In genomic region chr11:62727833-62728721, GRCh38 we compare ENCODE assay signal across 1 cellular context.
A peak's percentile ranks its signal among the peaks of the same experiment; 100 is the strongest.
TF ChIP-seq lines count a peak whose summit lies in the region.

TSS of gene TTC9C (plus strand) at chr11:62728486. CDS start at chr11:62728849, 363 bp downstream.

TF ChIP-seq in K562, 482 proteins besides CTCF, POLR2A, EP300 and RAD21 (continued from another document and continues in another):
- TF ChIP-seq FOXM1 (IDR thresholded peaks at IDR 0.05; ENCODE audit: low read depth) (peak; percentile 95), FOXM1 (CRISPR knock-in tag; IDR thresholded peaks at IDR 0.05; ENCODE audit: low read depth) (no peak), NR2F6 (CRISPR knock-in tag; IDR thresholded peaks at IDR 0.05) (no peak), E2F8 (IDR thresholded peaks at IDR 0.05; ENCODE audit: low read depth, partially characterized antibody) (peak; percentile 87), FOXJ2 (tag; IDR thresholded peaks at IDR 0.05) (0 out of 2 replicates have a peak, but pooled peaks have one; percentile 61), SMAD4 (CRISPR knock-in tag; conservative IDR thresholded peaks at IDR 0.05) (0 out of 2 replicates have a peak, but pooled peaks have one; percentile 8), MYBL2 (IDR thresholded peaks at IDR 0.05; ENCODE audit: low read depth) (peak; percentile 88), MYBL2 (CRISPR knock-in tag; IDR thresholded peaks at IDR 0.05; ENCODE audit: borderline replicate concordance) (no peak), SREBF1 (IDR thresholded peaks at IDR 0.05; ENCODE audit: borderline replicate concordance, low read depth, low read length) (0 out of 2 replicates have a peak, but pooled peaks have one; percentile 33), ZZZ3 (IDR thresholded peaks at IDR 0.05) (0 out of 2 replicates have a peak, but pooled peaks have one; percentile 77), NCOR1 (IDR thresholded peaks at IDR 0.05) (0 out of 2 replicates have a peak, but pooled peaks have one; percentile 19), RFX5 (IDR thresholded peaks at IDR 0.05; ENCODE audit: low read depth, low read length) (peak; percentile 99), BRD9 (IDR thresholded peaks at IDR 0.05; ENCODE audit: low read depth, partially characterized antibody) (peak; percentile 71), PBX2 (CRISPR knock-in tag; IDR thresholded peaks at IDR 0.05; ENCODE audit: low read depth) (no peak), PBX2 (tag; conservative IDR thresholded peaks at IDR 0.05; ENCODE audit: low read depth) (no peak), ELF2 (CRISPR knock-in tag; IDR thresholded peaks at IDR 0.05) (peak; percentile 82), ZNF41 (CRISPR knock-in tag; conservative IDR thresholded peaks at IDR 0.05) (no peak), CC2D1A (IDR thresholded peaks at IDR 0.05) (0 out of 2 replicates have a peak, but pooled peaks have one; percentile 44), RB1 (IDR thresholded peaks at IDR 0.05; ENCODE audit: low read depth) (peak; percentile 35; the same call in 1 of the 2 replicates), NFYB (IDR thresholded peaks at IDR 0.05; ENCODE audit: extremely low read depth, insufficient read length) (peak; percentile 99), PRDM10 (IDR thresholded peaks at IDR 0.05; ENCODE audit: partially characterized antibody) (peak; percentile 90), VEZF1 (CRISPR knock-in tag; IDR thresholded peaks at IDR 0.05) (peak; percentile 76), ATF3 (IDR thresholded peaks at IDR 0.05) (peak; percentile 44; the same call in 1 of the 2 replicates), ATF3 (CRISPR knock-in tag; conservative IDR thresholded peaks at IDR 0.05) (no peak), CBFB (CRISPR knock-in tag; IDR thresholded peaks at IDR 0.05) (no peak), GABPA (tag; conservative IDR thresholded peaks at IDR 0.05; ENCODE audit: low read depth) (peak; percentile 98), L3MBTL2 (IDR thresholded peaks at IDR 0.05) (peak; percentile 15; the same call in 1 of the 2 replicates), DPF2 (IDR thresholded peaks at IDR 0.05) (peak; percentile 30; the same call in 1 of the 2 replicates), PHF8 (IDR thresholded peaks at IDR 0.05; ENCODE audit: borderline replicate concordance, low read length) (peak; percentile 77; the same call in 1 of the 2 replicates), KDM2B (CRISPR knock-in tag; IDR thresholded peaks at IDR 0.05) (0 out of 2 replicates have a peak, but pooled peaks have one; percentile 38)
- TF ChIP-seq, protein P1, sequence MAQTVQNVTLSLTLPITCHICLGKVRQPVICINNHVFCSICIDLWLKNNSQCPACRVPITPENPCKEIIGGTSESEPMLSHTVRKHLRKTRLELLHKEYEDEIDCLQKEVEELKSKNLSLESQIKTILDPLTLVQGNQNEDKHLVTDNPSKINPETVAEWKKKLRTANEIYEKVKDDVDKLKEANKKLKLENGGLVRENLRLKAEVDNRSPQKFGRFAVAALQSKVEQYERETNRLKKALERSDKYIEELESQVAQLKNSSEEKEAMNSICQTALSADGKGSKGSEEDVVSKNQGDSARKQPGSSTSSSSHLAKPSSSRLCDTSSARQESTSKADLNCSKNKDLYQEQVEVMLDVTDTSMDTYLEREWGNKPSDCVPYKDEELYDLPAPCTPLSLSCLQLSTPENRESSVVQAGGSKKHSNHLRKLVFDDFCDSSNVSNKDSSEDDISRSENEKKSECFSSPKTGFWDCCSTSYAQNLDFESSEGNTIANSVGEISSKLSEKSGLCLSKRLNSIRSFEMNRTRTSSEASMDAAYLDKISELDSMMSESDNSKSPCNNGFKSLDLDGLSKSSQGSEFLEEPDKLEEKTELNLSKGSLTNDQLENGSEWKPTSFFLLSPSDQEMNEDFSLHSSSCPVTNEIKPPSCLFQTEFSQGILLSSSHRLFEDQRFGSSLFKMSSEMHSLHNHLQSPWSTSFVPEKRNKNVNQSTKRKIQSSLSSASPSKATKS (CRISPR knock-in tag; IDR thresholded peaks at IDR 0.05): no peak
- TF ChIP-seq, protein P2, sequence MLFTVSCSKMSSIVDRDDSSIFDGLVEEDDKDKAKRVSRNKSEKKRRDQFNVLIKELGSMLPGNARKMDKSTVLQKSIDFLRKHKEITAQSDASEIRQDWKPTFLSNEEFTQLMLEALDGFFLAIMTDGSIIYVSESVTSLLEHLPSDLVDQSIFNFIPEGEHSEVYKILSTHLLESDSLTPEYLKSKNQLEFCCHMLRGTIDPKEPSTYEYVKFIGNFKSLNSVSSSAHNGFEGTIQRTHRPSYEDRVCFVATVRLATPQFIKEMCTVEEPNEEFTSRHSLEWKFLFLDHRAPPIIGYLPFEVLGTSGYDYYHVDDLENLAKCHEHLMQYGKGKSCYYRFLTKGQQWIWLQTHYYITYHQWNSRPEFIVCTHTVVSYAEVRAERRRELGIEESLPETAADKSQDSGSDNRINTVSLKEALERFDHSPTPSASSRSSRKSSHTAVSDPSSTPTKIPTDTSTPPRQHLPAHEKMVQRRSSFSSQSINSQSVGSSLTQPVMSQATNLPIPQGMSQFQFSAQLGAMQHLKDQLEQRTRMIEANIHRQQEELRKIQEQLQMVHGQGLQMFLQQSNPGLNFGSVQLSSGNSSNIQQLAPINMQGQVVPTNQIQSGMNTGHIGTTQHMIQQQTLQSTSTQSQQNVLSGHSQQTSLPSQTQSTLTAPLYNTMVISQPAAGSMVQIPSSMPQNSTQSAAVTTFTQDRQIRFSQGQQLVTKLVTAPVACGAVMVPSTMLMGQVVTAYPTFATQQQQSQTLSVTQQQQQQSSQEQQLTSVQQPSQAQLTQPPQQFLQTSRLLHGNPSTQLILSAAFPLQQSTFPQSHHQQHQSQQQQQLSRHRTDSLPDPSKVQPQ (CRISPR knock-in tag; IDR thresholded peaks at IDR 0.05; ENCODE audit: borderline replicate concordance): no peak
- TF ChIP-seq, protein P3, sequence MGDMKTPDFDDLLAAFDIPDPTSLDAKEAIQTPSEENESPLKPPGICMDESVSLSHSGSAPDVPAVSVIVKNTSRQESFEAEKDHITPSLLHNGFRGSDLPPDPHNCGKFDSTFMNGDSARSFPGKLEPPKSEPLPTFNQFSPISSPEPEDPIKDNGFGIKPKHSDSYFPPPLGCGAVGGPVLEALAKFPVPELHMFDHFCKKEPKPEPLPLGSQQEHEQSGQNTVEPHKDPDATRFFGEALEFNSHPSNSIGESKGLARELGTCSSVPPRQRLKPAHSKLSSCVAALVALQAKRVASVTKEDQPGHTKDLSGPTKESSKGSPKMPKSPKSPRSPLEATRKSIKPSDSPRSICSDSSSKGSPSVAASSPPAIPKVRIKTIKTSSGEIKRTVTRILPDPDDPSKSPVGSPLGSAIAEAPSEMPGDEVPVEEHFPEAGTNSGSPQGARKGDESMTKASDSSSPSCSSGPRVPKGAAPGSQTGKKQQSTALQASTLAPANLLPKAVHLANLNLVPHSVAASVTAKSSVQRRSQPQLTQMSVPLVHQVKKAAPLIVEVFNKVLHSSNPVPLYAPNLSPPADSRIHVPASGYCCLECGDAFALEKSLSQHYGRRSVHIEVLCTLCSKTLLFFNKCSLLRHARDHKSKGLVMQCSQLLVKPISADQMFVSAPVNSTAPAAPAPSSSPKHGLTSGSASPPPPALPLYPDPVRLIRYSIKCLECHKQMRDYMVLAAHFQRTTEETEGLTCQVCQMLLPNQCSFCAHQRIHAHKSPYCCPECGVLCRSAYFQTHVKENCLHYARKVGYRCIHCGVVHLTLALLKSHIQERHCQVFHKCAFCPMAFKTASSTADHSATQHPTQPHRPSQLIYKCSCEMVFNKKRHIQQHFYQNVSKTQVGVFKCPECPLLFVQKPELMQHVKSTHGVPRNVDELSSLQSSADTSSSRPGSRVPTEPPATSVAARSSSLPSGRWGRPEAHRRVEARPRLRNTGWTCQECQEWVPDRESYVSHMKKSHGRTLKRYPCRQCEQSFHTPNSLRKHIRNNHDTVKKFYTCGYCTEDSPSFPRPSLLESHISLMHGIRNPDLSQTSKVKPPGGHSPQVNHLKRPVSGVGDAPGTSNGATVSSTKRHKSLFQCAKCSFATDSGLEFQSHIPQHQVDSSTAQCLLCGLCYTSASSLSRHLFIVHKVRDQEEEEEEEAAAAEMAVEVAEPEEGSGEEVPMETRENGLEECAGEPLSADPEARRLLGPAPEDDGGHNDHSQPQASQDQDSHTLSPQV (IDR thresholded peaks at IDR 0.05): 0 out of 2 replicates have a peak, but pooled peaks have one; percentile 47
